11 cellular contexts compared by ENCODE assay signal in the genomic region with DNA sequence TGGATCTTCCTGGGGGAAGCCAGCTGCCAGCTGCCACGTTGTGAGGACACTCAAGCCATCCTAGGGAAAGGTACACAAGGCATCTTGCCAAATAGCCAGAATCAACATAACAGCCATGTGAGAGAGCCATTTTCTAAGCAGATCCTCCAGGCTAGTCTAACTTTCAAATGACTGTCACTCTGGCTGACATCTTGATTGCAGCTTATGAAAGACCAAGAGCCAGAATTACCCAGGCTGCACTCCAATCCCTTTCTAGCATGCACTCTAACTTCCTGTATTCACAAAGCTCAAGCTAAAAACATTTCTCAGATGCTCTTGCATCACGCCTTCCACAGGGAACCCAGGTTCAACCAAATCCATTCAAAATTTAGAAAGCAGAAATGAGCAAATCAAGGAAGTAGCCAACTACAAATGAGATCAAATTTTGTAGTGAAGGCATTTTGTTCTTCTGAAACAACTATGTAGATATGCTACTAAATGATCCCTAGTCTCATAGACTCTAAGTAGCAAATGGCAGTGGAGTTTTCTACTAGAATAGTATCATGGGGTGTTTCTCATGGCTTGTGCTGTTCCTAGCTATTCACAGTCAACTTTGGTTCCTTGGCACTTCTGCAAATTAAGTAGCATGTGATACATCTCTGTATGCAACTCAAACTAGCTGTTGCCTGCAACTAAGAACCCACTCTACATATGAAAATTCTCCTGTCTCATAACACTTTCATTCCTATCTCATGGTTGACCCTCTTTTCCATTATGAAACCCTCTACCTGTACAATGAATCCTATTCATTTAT.
DNase-seq lines count a peak whose midpoint lies in the region; ATAC-seq and TF ChIP-seq lines count a peak whose summit lies in the region.
"Had no signal": no experiment of that assay in that cellular context is flagged by ENCODE, and none has a peak within 500 bp of the region (broad histone marks: within the 10 kb centered on the region; RNA-seq: fewer than 3 reads in every experiment).

No MANE protein-coding gene starts in this region.

- peaks cover 62% of the 10 kb centered on the region for H3K79me2 ChIP-seq in Karpas-422 (ENCODE audit: low read length)
- peaks cover 34% of the 10 kb centered on the region for H3K79me2 ChIP-seq in OCI-LY3 (ENCODE audit: low read length)

- no peaks in the 10 kb centered on the region for H3K9me3 ChIP-seq in CD4-positive, CD25-positive, alpha-beta regulatory T cell (ENCODE audit: control insufficient read depth in 2 of 2, low read length in 2 of 2)
- H3K9me3 ChIP-seq in Karpas-422 (ENCODE audit: low read length) (no peaks in the 10 kb centered on the region), OCI-LY3 (ENCODE audit: insufficient read depth, low read length) (no peaks in the 10 kb centered on the region), uterus (no peaks in the 10 kb centered on the region)
- H3K9me3 ChIP-seq: transverse colon had no signal

- H3K9me3 Mint-ChIP-seq in CD4-positive, CD25-positive, alpha-beta regulatory T cell: no peaks in the 10 kb centered on the region

- no peak overlapping the region for H3K4me3 ChIP-seq in CD4-positive, CD25-positive, alpha-beta regulatory T cell (ENCODE audit: low read depth, low read length)
- no peak overlapping the region for H3K4me3 ChIP-seq in Karpas-422 (ENCODE audit: low read length)
- H3K4me3 ChIP-seq in OCI-LY3 (ENCODE audit: low read length): no peak overlapping the region
- no peak overlapping the region for H3K4me3 ChIP-seq in uterus
- H3K4me3 ChIP-seq: transverse colon had no signal

- no peak overlapping the region for H3K4me3 Mint-ChIP-seq in CD4-positive, CD25-positive, alpha-beta regulatory T cell

- TF ChIP-seq POLR2A in uterus (IDR thresholded peaks at IDR 0.05): no peak

- peak overlapping the region in 2 of 3 donors; percentile 41 to 48 for H3K27ac Mint-ChIP-seq in CD4-positive, CD25-positive, alpha-beta regulatory T cell

- H3K4me2 ChIP-seq in Karpas-422 (ENCODE audit: low read depth, low read length, poor library complexity, severe bottlenecking) (peak overlapping the region; percentile 82), OCI-LY3 (ENCODE audit: low read length) (peak overlapping the region; percentile 16; the same call in 1 of the 2 replicates)

- H3K9me2 ChIP-seq in Karpas-422 (replicated peaks; ENCODE audit: insufficient read depth, low read length): no peaks in the 10 kb centered on the region

- no peaks in the 10 kb centered on the region for H3K36me3 Mint-ChIP-seq in CD4-positive, CD25-positive, alpha-beta regulatory T cell

- H3K4me1 ChIP-seq in CD4-positive, CD25-positive, alpha-beta regulatory T cell (ENCODE audit: control insufficient read depth, insufficient read depth, low read length, poor library complexity, severe bottlenecking): peaks cover 30% of the 10 kb centered on the region
- H3K4me1 ChIP-seq in Karpas-422 (ENCODE audit: low read length) (peaks cover 99% of the 10 kb centered on the region), OCI-LY3 (ENCODE audit: low read length) (peaks cover 70% of the 10 kb centered on the region), uterus (no peaks in the 10 kb centered on the region)
- H3K4me1 ChIP-seq: foreskin keratinocyte had no signal

- no peak for ATAC-seq in CD4-positive, CD25-positive, alpha-beta regulatory T cell (ENCODE audit: low read depth in 2 of 2)
- peak; percentile 22 for ATAC-seq in left colon
- no peak for ATAC-seq in GM19463 (IDR thresholded peaks at IDR 0.05; ENCODE audit: unreplicated experiment)
- ATAC-seq in GM21737 (IDR thresholded peaks at IDR 0.05; ENCODE audit: unreplicated experiment): no peak
- ATAC-seq: activated CD4-positive, CD25-positive, alpha-beta regulatory T cell treated with anti-CD3 and anti-CD28 coated beads, Interleukin-2, amount 50 U/mL, for 24 hours; foreskin keratinocyte had no signal

- H4K20me1 ChIP-seq in Karpas-422 (ENCODE audit: insufficient read depth, low read depth, low read length): no peaks in the 10 kb centered on the region
- H4K20me1 ChIP-seq in OCI-LY3 (ENCODE audit: insufficient read depth, low read length): no peaks in the 10 kb centered on the region

- TF ChIP-seq CTCF in OCI-LY3 (IDR thresholded peaks at IDR 0.05; ENCODE audit: low read depth, low read length) (no peak), uterus (IDR thresholded peaks at IDR 0.05) (no peak)

- no peaks in the 10 kb centered on the region for H3K27me3 ChIP-seq in CD4-positive, CD25-positive, alpha-beta regulatory T cell (ENCODE audit: control insufficient read depth, insufficient read depth, low read length)
- no peaks in the 10 kb centered on the region for H3K27me3 ChIP-seq in Karpas-422 (ENCODE audit: low read length)
- H3K27me3 ChIP-seq in OCI-LY3 (ENCODE audit: low read depth, low read length): no peaks in the 10 kb centered on the region
- H3K27me3 ChIP-seq in uterus: no peaks in the 10 kb centered on the region
- H3K27me3 ChIP-seq: foreskin keratinocyte, transverse colon had no signal

- intact Hi-C loops in left colon (cut with DNase I, micrococcal nuclease): no loop called here
- intact Hi-C loops in uterus (cut with DNase I; ENCODE audit: low total_unique reads): no loop called here

- DNase-seq in CD4-positive, CD25-positive, alpha-beta regulatory T cell: no peak
- DNase-seq in Karpas-422 (peak; percentile 81), left colon (no peak), NCI-H1048 (lab: John Stamatoyannopoulos, UW) (no peak), uterus (no peak)
- DNase-seq: foreskin keratinocyte, transverse colon had no signal

- peak overlapping the region; percentile 34 for H3K9ac ChIP-seq in Karpas-422 (ENCODE audit: low read length)
- no peak overlapping the region for H3K9ac ChIP-seq in OCI-LY3 (ENCODE audit: low read length)

- no peak overlapping the region for H3K27ac ChIP-seq in CD4-positive, CD25-positive, alpha-beta regulatory T cell (ENCODE audit: insufficient read depth, low read length, poor library complexity, severe bottlenecking)
- H3K27ac ChIP-seq in Karpas-422 (ENCODE audit: low read length): peak overlapping the region; percentile 99
- no peak overlapping the region for H3K27ac ChIP-seq in OCI-LY3 (ENCODE audit: low read length)
- H3K27ac ChIP-seq in uterus: no peak overlapping the region
- H3K27ac ChIP-seq: foreskin keratinocyte, transverse colon had no signal

- H3K4me1 Mint-ChIP-seq in CD4-positive, CD25-positive, alpha-beta regulatory T cell: peaks cover 35 to 52% (median 41%) of the 10 kb centered on the region in 4 donors

- H2AFZ ChIP-seq in Karpas-422 (ENCODE audit: low read length) (no peak overlapping the region), OCI-LY3 (ENCODE audit: low read depth, low read length) (0 out of 2 replicates have a peak overlapping the region, but pooled peaks have one; percentile 0)

- no peaks in the 10 kb centered on the region for H3K36me3 ChIP-seq in CD4-positive, CD25-positive, alpha-beta regulatory T cell (ENCODE audit: control insufficient read depth, insufficient read depth, low read length)
- H3K36me3 ChIP-seq in Karpas-422 (ENCODE audit: insufficient read depth, low read length) (no peaks in the 10 kb centered on the region), OCI-LY3 (replicated peaks; ENCODE audit: low read depth, low read length) (no peaks in the 10 kb centered on the region), uterus (no peaks in the 10 kb centered on the region)
- H3K36me3 ChIP-seq: transverse colon had no signal

- H3K27me3 Mint-ChIP-seq in CD4-positive, CD25-positive, alpha-beta regulatory T cell: no peaks in the 10 kb centered on the region
